In genomic region chr2:238936162-238937052, GRCh38 we compare ENCODE assay signal across 18 cellular contexts.
"Had no signal": no experiment of that assay in that cellular context is flagged by ENCODE, and none has a peak within 500 bp of the region (broad histone marks: within the 10 kb centered on the region; RNA-seq: fewer than 3 reads in every experiment).

No MANE protein-coding gene starts in this region.

- H3K36me3 Mint-ChIP-seq: activated naive CD8-positive, alpha-beta T cell treated with anti-CD3 and anti-CD28 coated beads for 36 hours; stimulated activated memory B cell treated with anti-CD40 and anti-IgM and Interleukin-4, amounts not matched to agents 10 μg/mL and 1 μg/mL and 100 μg/mL, for 72 hours; T-cell had no signal

- H3K27me3 ChIP-seq: brain microvascular endothelial cell, dorsolateral prefrontal cortex, heart left ventricle, left lung had no signal

- H3K4me1 Mint-ChIP-seq: activated naive CD8-positive, alpha-beta T cell treated with anti-CD3 and anti-CD28 coated beads for 36 hours; neural crest cell; stimulated activated memory B cell treated with anti-CD40 and anti-IgM and Interleukin-4, amounts not matched to agents 10 μg/mL and 1 μg/mL and 100 μg/mL, for 72 hours; T-cell had no signal

- H3K4me3 ChIP-seq: dorsolateral prefrontal cortex, heart left ventricle, left lung, SK-N-MC, skin epidermis had no signal

- H3K27ac Mint-ChIP-seq: activated naive CD8-positive, alpha-beta T cell treated with anti-CD3 and anti-CD28 coated beads for 36 hours; stimulated activated memory B cell treated with anti-CD40 and anti-IgM and Interleukin-4, amounts not matched to agents 10 μg/mL and 1 μg/mL and 100 μg/mL, for 72 hours; T-cell had no signal

- H3K4me1 ChIP-seq: left lung, parathyroid adenoma had no signal

- H3K9me3 Mint-ChIP-seq: activated naive CD8-positive, alpha-beta T cell treated with anti-CD3 and anti-CD28 coated beads for 36 hours; activated T-cell treated with anti-CD3 and anti-CD28 coated beads, Interleukin-2, amount 50 U/mL, for 4 hours had no signal

- H3K36me3 ChIP-seq: brain microvascular endothelial cell, heart left ventricle, left lung had no signal

- DNase-seq: activated effector memory CD4-positive, alpha-beta T cell treated with anti-CD3 and anti-CD28 coated beads, Interleukin-2, amount 50 U/mL, for 16 hours; activated naive CD8-positive, alpha-beta T cell treated with anti-CD3 and anti-CD28 coated beads for 36 hours; activated T-cell treated with anti-CD3 and anti-CD28 coated beads, Interleukin-2, amount 50 U/mL, for 4 hours; brain microvascular endothelial cell; foreskin melanocyte; mesendoderm; retina; T-cell had no signal

- FAIRE-seq: islet of Langerhans had no signal

- H3K27ac ChIP-seq: brain microvascular endothelial cell, dorsolateral prefrontal cortex, heart left ventricle, left lung, parathyroid adenoma, SK-N-MC, skin epidermis, VCaP had no signal

- ATAC-seq: activated T-cell treated with anti-CD3 and anti-CD28 coated beads, Interleukin-2, amount 50 U/mL, for 4 hours; heart left ventricle; left lung; stimulated activated memory B cell treated with anti-CD40 and anti-IgM and Interleukin-4, amounts not matched to agents 10 μg/mL and 1 μg/mL and 100 μg/mL, for 72 hours; T-cell had no signal

- H3K4me3 Mint-ChIP-seq: activated naive CD8-positive, alpha-beta T cell treated with anti-CD3 and anti-CD28 coated beads for 36 hours; activated T-cell treated with anti-CD3 and anti-CD28 coated beads, Interleukin-2, amount 50 U/mL, for 4 hours; neural crest cell; stimulated activated memory B cell treated with anti-CD40 and anti-IgM and Interleukin-4, amounts not matched to agents 10 μg/mL and 1 μg/mL and 100 μg/mL, for 72 hours; T-cell had no signal
